ENCODE assay signal across 18 cellular contexts in the genomic region with DNA sequence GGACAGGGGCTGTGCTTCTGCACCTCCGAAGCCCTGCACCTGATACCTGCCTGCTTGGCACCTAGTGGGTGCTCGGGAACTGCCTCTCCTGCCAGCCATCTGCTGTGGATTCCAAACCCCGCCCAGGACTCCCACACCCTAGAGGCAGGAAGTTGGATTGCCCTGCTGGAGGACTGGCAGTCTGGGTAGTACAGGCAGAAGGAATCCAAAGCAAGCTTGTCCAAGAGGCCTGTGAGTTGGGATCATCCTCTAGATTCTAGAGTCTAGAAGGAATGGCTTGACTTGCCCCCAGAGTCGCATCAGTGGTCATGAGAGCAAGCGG.
DNase-seq lines count a peak whose midpoint lies in the region; ATAC-seq, FAIRE-seq and TF ChIP-seq lines count a peak whose summit lies in the region.
"Had no signal": no experiment of that assay in that cellular context is flagged by ENCODE, and none has a peak within 500 bp of the region (broad histone marks: within the 10 kb centered on the region; RNA-seq: fewer than 3 reads in every experiment).

No MANE protein-coding gene starts in this region.

- no peaks in the 10 kb centered on the region for H4K20me1 ChIP-seq in HepG2 (ENCODE audit: insufficient read depth, low read length)

- no peak overlapping the region for H3K9ac ChIP-seq in HepG2 (ENCODE audit: insufficient read depth, low read depth, low read length)
- H3K9ac ChIP-seq: neural progenitor cell had no signal

- intact Hi-C loops in HepG2 (cut with micrococcal nuclease; ENCODE audit: unreplicated experiment): no loop called here
- intact Hi-C loops in right lobe of liver (cut with DNase I): no loop called here
- intact Hi-C loops in left colon (cut with DNase I, micrococcal nuclease): no loop called here

- DNase-seq in HepG2 (ENCODE audit: low spot score): no peak
- DNase-seq in right lobe of liver: no peak
- peak; percentile 33 for DNase-seq in SW480 (ENCODE audit: low spot score)
- DNase-seq in left colon: peak; percentile 48 to 60
- DNase-seq in NCI-H146 treated with DMSO at 0.1 percent for 48 hours (lab: John Stamatoyannopoulos, UW; ENCODE audit: unreplicated experiment): no peak
- DNase-seq in NCI-H524 (lab: John Stamatoyannopoulos, UW): no peak
- no peak for DNase-seq in DMS114 treated with DMSO at 0.1 percent for 48 hours (lab: John Stamatoyannopoulos, UW; ENCODE audit: unreplicated experiment)
- DNase-seq: activated CD8-positive, alpha-beta T cell treated with anti-CD3 and anti-CD28 coated beads for 36 hours; aorta; HCEC 1CT; NCI-H510A had no signal

- TF ChIP-seq RAD21 in HepG2 (CRISPR knock-in tag; IDR thresholded peaks at IDR 0.05): no peak

- H3K36me3 ChIP-seq in HepG2 (replicated peaks in 1 of 2; ENCODE audit: control insufficient read depth in 1 of 2, insufficient read depth in 2 of 2, low read length in 2 of 2) (no peaks in the 10 kb centered on the region), right lobe of liver (no peaks in the 10 kb centered on the region)
- H3K36me3 ChIP-seq: neural progenitor cell, right atrium auricular region, tibial nerve, WERI-Rb-1 had no signal

- ATAC-seq in HepG2 (peak; percentile 37; the same call in 2 of the 3 replicates), right lobe of liver (no peak), left colon (peak; percentile 91), GM19324 (IDR thresholded peaks at IDR 0.05; ENCODE audit: low FRiP score, unreplicated experiment) (no peak)
- ATAC-seq: activated CD8-positive, alpha-beta T cell treated with anti-CD3 and anti-CD28 coated beads for 36 hours; K562; Panc1 had no signal

- no peaks in the 10 kb centered on the region for H3K79me2 ChIP-seq in HepG2 (ENCODE audit: insufficient read depth, low read length)

- H2AFZ ChIP-seq in HepG2 (ENCODE audit: low read length): no peak overlapping the region
- H2AFZ ChIP-seq: neural progenitor cell had no signal

- POLR2A ChIA-PET in HepG2 (lab: Yijun Ruan, JAX): no interaction called here

- H3K4me1 ChIP-seq in HepG2 (ENCODE audit: insufficient read depth, low read length): no peaks in the 10 kb centered on the region
- H3K4me1 ChIP-seq in right lobe of liver: peaks cover 0 to 7% (median 3%) of the 10 kb centered on the region in 4 donors

- CTCF ChIA-PET in HepG2 (lab: Yijun Ruan, JAX; ENCODE audit: low intra/inter-chr PET ratio, low total read pairs): no interaction called here

- in situ Hi-C loops in HepG2 (cut with HindIII; ENCODE audit: extremely low pct_ligation_motif_present, low pct_unique_long_range_greater_than_20kb): no loop called here

- H3K4me2 ChIP-seq in HepG2 (ENCODE audit: low read depth, low read length): no peak overlapping the region
- H3K4me2 ChIP-seq: neural progenitor cell had no signal

- no peak for FAIRE-seq in HepG2 (lab: Jason Lieb, UNC)
- FAIRE-seq: K562 had no signal

- no CpG with 5 or more reads among the region's 5 CpGs for WGBS in HepG2 (ENCODE audit: low lambda C conversion rate)
- WGBS in right lobe of liver (ENCODE audit: insufficient coverage, low coverage, low lambda C conversion rate, missing lambda C conversion rate): 89% methylated on average over 2 of the region's 5 CpGs

- no peak for TF ChIP-seq POLR2A in HepG2 (IDR thresholded peaks at IDR 0.05; ENCODE audit: insufficient read depth in 1 of 2, low read depth in 2 of 2, low read length in 2 of 2)
- no peak for TF ChIP-seq POLR2A in right lobe of liver (IDR thresholded peaks at IDR 0.05)

- BruUV-seq in HepG2 (replicated peaks; lab: Mats Ljungman, UMichigan): no TSS peak

- H3K4me3 ChIP-seq in HepG2 (replicated peaks in 1 of 3; ENCODE audit: insufficient read depth in 1 of 3, low read depth in 2 of 3, low read length in 3 of 3) (no peak overlapping the region), right lobe of liver (no peak overlapping the region)
- H3K4me3 ChIP-seq: K562, neural progenitor cell, right atrium auricular region, tibial nerve had no signal

- H3K27ac ChIP-seq in HepG2 (ENCODE audit: extremely low read length, insufficient read depth, low read length) (no peak overlapping the region), right lobe of liver (no peak overlapping the region)
- H3K27ac ChIP-seq: neural progenitor cell, WERI-Rb-1 had no signal

- TF ChIP-seq EP300 in HepG2 (IDR thresholded peaks at IDR 0.05; ENCODE audit: low read depth in 2 of 2, low read length in 2 of 2): no peak
- TF ChIP-seq EP300 in HepG2 (CRISPR knock-in tag; IDR thresholded peaks at IDR 0.05; ENCODE audit: borderline replicate concordance): no peak

- no peak for TF ChIP-seq CTCF in HepG2 (CRISPR knock-in tag; IDR thresholded peaks at IDR 0.05)
- no peak for TF ChIP-seq CTCF in right lobe of liver (IDR thresholded peaks at IDR 0.05)

- H3K9me3 ChIP-seq in HepG2 (ENCODE audit: low read length) (no peaks in the 10 kb centered on the region), right lobe of liver (no peaks in the 10 kb centered on the region)
- H3K9me3 ChIP-seq: right atrium auricular region, tibial nerve had no signal

- H3K27me3 ChIP-seq in HepG2 (ENCODE audit: control insufficient read depth in 1 of 2, insufficient read depth in 2 of 2, low read length in 2 of 2) (no peaks in the 10 kb centered on the region; a peak in 1 of 5 replicates), right lobe of liver (no peaks in the 10 kb centered on the region)
- H3K27me3 ChIP-seq: right atrium auricular region, tibial nerve had no signal

TF ChIP-seq in HepG2, 621 proteins besides CTCF, POLR2A, EP300 and RAD21 (continues in another document):
- TF ChIP-seq ZZZ3 (CRISPR knock-in tag; IDR thresholded peaks at IDR 0.05; ENCODE audit: borderline replicate concordance) (no peak), ZNF350 (CRISPR knock-in tag; IDR thresholded peaks at IDR 0.05; ENCODE audit: borderline replicate concordance, low read depth) (no peak), KDM4B (CRISPR knock-in tag; IDR thresholded peaks at IDR 0.05) (no peak), ZNF883 (CRISPR knock-in tag; IDR thresholded peaks at IDR 0.05; ENCODE audit: not compliant biosample characterization) (no peak), SSRP1 (CRISPR knock-in tag; IDR thresholded peaks at IDR 0.05) (no peak), AGO2 (optimal IDR thresholded peaks at IDR 0.05; ENCODE audit: low read depth, low read length) (no peak), ZBTB1 (CRISPR knock-in tag; IDR thresholded peaks at IDR 0.05; ENCODE audit: borderline replicate concordance) (no peak), ZSCAN22 (CRISPR knock-in tag; IDR thresholded peaks at IDR 0.05) (no peak), ZNF577 (CRISPR knock-in tag; IDR thresholded peaks at IDR 0.05; ENCODE audit: borderline replicate concordance, low read depth) (no peak)
- TF ChIP-seq, protein P1, sequence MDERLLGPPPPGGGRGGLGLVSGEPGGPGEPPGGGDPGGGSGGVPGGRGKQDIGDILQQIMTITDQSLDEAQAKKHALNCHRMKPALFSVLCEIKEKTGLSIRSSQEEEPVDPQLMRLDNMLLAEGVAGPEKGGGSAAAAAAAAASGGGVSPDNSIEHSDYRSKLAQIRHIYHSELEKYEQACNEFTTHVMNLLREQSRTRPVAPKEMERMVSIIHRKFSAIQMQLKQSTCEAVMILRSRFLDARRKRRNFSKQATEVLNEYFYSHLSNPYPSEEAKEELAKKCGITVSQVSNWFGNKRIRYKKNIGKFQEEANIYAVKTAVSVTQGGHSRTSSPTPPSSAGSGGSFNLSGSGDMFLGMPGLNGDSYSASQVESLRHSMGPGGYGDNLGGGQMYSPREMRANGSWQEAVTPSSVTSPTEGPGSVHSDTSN (CRISPR knock-in tag; IDR thresholded peaks at IDR 0.05): no peak
- TF ChIP-seq, protein P2, sequence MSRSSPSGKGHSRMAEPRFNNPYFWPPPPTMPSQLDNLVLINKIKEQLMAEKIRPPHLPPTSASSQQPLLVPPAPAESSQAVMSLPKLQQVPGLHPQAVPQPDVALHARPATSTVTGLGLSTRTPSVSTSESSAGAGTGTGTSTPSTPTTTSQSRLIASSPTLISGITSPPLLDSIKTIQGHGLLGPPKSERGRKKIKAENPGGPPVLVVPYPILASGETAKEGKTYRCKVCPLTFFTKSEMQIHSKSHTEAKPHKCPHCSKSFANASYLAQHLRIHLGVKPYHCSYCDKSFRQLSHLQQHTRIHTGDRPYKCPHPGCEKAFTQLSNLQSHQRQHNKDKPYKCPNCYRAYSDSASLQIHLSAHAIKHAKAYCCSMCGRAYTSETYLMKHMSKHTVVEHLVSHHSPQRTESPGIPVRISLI (CRISPR knock-in tag; IDR thresholded peaks at IDR 0.05; ENCODE audit: borderline replicate concordance): no peak
- TF ChIP-seq, protein P3, sequence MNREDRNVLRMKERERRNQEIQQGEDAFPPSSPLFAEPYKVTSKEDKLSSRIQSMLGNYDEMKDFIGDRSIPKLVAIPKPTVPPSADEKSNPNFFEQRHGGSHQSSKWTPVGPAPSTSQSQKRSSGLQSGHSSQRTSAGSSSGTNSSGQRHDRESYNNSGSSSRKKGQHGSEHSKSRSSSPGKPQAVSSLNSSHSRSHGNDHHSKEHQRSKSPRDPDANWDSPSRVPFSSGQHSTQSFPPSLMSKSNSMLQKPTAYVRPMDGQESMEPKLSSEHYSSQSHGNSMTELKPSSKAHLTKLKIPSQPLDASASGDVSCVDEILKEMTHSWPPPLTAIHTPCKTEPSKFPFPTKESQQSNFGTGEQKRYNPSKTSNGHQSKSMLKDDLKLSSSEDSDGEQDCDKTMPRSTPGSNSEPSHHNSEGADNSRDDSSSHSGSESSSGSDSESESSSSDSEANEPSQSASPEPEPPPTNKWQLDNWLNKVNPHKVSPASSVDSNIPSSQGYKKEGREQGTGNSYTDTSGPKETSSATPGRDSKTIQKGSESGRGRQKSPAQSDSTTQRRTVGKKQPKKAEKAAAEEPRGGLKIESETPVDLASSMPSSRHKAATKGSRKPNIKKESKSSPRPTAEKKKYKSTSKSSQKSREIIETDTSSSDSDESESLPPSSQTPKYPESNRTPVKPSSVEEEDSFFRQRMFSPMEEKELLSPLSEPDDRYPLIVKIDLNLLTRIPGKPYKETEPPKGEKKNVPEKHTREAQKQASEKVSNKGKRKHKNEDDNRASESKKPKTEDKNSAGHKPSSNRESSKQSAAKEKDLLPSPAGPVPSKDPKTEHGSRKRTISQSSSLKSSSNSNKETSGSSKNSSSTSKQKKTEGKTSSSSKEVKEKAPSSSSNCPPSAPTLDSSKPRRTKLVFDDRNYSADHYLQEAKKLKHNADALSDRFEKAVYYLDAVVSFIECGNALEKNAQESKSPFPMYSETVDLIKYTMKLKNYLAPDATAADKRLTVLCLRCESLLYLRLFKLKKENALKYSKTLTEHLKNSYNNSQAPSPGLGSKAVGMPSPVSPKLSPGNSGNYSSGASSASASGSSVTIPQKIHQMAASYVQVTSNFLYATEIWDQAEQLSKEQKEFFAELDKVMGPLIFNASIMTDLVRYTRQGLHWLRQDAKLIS (CRISPR knock-in tag; IDR thresholded peaks at IDR 0.05): no peak

Comparison
In these comparisons a context has a peak if more than half of its experiments do, and no peak if none do; other contexts are left out.
1. ATAC-seq: peak in HepG2 (single experiment) and left colon (single experiment); none in right lobe of liver (0 of 4) and GM19324 (single experiment).
2. DNase-seq: peak in SW480 (single experiment) and left colon (2 of 2); none in HepG2 (single experiment), right lobe of liver (0 of 3), NCI-H146 treated with DMSO at 0.1 percent for 48 hours (single experiment), NCI-H524 (0 of 2) and DMS114 treated with DMSO at 0.1 percent for 48 hours (single experiment).